In the genomic region with DNA sequence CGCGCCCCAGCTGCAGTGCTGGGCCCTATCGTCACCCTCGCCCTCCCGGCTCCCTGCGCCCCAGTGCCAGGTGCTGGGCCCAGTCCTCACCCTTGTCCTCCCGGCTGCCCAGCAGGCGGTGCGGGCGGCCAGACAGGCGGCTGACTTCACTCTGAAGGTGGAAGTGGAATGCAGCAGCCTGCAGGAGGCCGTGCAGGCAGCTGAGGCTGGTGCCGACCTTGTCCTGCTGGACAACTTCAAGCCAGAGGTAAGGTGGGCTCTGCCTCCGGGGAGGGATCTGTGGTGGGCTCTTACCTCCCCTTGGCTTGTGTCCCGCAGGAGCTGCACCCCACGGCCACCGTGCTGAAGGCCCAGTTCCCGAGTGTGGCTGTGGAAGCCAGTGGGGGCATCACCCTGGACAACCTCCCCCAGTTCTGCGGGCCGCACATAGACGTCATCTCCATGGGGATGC, we compare ENCODE assay signal across 25 cellular contexts. TPM values are rescaled to one million over a fixed set of nuclear protein-coding genes. Genes with fewer than 3 reads are reported as not detected.
"Had no signal": no experiment of that assay in that cellular context is flagged by ENCODE, and none has a peak within 500 bp of the region (broad histone marks: within the 10 kb centered on the region; RNA-seq: fewer than 3 reads in every experiment).

No MANE protein-coding gene starts in this region.

- H3K27ac ChIP-seq: brain microvascular endothelial cell had no signal

- H3K27me3 ChIP-seq: brain microvascular endothelial cell had no signal

- H3K36me3 Mint-ChIP-seq: activated naive CD8-positive, alpha-beta T cell treated with anti-CD3 and anti-CD28 coated beads for 36 hours had no signal

- H3K9me3 Mint-ChIP-seq: activated CD8-positive, alpha-beta T cell treated with anti-CD3 and anti-CD28 coated beads for 36 hours; activated naive CD8-positive, alpha-beta T cell treated with anti-CD3 and anti-CD28 coated beads for 36 hours; activated T-cell treated with anti-CD3 and anti-CD28 coated beads, Interleukin-2, amount 50 U/mL, for 72 hours; activated T-helper 2 cell treated with anti-CD3 and anti-CD28 coated beads, Interferon-gamma antibody, Interleukin-2, Interleukin-4, amounts not matched to agents 10 μg/mL and 5 μg/mL and 100 μg/mL, durations not matched to agents 14 hours and 24 hours and 36 hours had no signal

- ATAC-seq: activated CD8-positive, alpha-beta T cell treated with anti-CD3 and anti-CD28 coated beads for 36 hours; activated T-cell treated with anti-CD3 and anti-CD28 coated beads, Interleukin-2, amount 50 U/mL, for 72 hours had no signal

- DNase-seq: activated B cell treated with CpG ODN at 0.5 μM for 24 hours; activated CD4-positive, alpha-beta T cell treated with anti-CD3 and anti-CD28 coated beads, Interleukin-2, amount 10 ng/mL, durations not matched to agents 7 days and 5 days; activated CD8-positive, alpha-beta memory T cell treated with anti-CD3 and anti-CD28 coated beads, Interleukin-2, amount 50 U/mL, for 4 hours; activated CD8-positive, alpha-beta T cell treated with anti-CD3 and anti-CD28 coated beads for 36 hours; activated gamma-delta T cell treated with Interleukin-2 at 50 U/mL for 16 hours; activated naive CD4-positive, alpha-beta T cell treated with anti-CD3 and anti-CD28 coated beads, Interleukin-2, amount 10 ng/mL, durations not matched to agents 7 days and 5 days; activated naive CD8-positive, alpha-beta T cell treated with anti-CD3 and anti-CD28 coated beads for 36 hours; activated T-cell treated with anti-CD3 and anti-CD28 coated beads, Interleukin-2, amount 50 U/mL, for 72 hours; brain microvascular endothelial cell; caudate nucleus; Karpas-422; MM.1S; NCI-H1105; NCI-H1436; NCI-H1694 treated with DMSO at 0.1 percent for 48 hours; NCI-H2029 treated with DMSO at 0.1 percent for 48 hours; NCI-H345; NCI-H510A; NCI-H526 treated with DMSO at 0.1 percent for 48 hours; NCI-H82; SIG-M5; T-helper 2 cell; T1000 had no signal

- H3K4me3 Mint-ChIP-seq: activated B cell treated with CpG ODN at 0.5 μM for 24 hours; activated CD4-positive, alpha-beta T cell treated with anti-CD3 and anti-CD28 coated beads, Interleukin-2, amount 10 ng/mL, durations not matched to agents 7 days and 5 days; activated CD8-positive, alpha-beta T cell treated with anti-CD3 and anti-CD28 coated beads for 36 hours; activated naive CD4-positive, alpha-beta T cell treated with anti-CD3 and anti-CD28 coated beads, Interleukin-2, amount 10 ng/mL, durations not matched to agents 7 days and 5 days; activated naive CD8-positive, alpha-beta T cell treated with anti-CD3 and anti-CD28 coated beads for 36 hours; activated T-cell treated with anti-CD3 and anti-CD28 coated beads, Interleukin-2, amount 50 U/mL, for 72 hours had no signal

- H3K27ac Mint-ChIP-seq: activated B cell treated with CpG ODN at 0.5 μM for 24 hours; activated CD8-positive, alpha-beta T cell treated with anti-CD3 and anti-CD28 coated beads for 36 hours; activated naive CD4-positive, alpha-beta T cell treated with anti-CD3 and anti-CD28 coated beads, Interleukin-2, amount 10 ng/mL, durations not matched to agents 7 days and 5 days; activated naive CD8-positive, alpha-beta T cell treated with anti-CD3 and anti-CD28 coated beads for 36 hours; activated T-cell treated with anti-CD3 and anti-CD28 coated beads, Interleukin-2, amount 50 U/mL, for 72 hours; activated T-helper 2 cell treated with anti-CD3 and anti-CD28 coated beads, Interferon-gamma antibody, Interleukin-2, Interleukin-4, amounts not matched to agents 10 μg/mL and 5 μg/mL and 100 μg/mL, durations not matched to agents 14 hours and 24 hours and 36 hours had no signal

- H3K36me3 ChIP-seq: brain microvascular endothelial cell had no signal

- H3K27me3 Mint-ChIP-seq: activated B cell treated with CpG ODN at 0.5 μM for 24 hours; activated CD8-positive, alpha-beta T cell treated with anti-CD3 and anti-CD28 coated beads for 36 hours; activated naive CD8-positive, alpha-beta T cell treated with anti-CD3 and anti-CD28 coated beads for 36 hours had no signal

RNA-seq across cellular contexts. Expression of gene SPN, which starts 33.9 kb away (rescaled TPM):
- total RNA-seq: RPMI7951 had no signal

RNA-seq across cellular contexts. Expression of gene C16orf54, which starts 48.9 kb away (rescaled TPM):
- total RNA-seq: RPMI7951 had no signal
